In the genomic region with DNA sequence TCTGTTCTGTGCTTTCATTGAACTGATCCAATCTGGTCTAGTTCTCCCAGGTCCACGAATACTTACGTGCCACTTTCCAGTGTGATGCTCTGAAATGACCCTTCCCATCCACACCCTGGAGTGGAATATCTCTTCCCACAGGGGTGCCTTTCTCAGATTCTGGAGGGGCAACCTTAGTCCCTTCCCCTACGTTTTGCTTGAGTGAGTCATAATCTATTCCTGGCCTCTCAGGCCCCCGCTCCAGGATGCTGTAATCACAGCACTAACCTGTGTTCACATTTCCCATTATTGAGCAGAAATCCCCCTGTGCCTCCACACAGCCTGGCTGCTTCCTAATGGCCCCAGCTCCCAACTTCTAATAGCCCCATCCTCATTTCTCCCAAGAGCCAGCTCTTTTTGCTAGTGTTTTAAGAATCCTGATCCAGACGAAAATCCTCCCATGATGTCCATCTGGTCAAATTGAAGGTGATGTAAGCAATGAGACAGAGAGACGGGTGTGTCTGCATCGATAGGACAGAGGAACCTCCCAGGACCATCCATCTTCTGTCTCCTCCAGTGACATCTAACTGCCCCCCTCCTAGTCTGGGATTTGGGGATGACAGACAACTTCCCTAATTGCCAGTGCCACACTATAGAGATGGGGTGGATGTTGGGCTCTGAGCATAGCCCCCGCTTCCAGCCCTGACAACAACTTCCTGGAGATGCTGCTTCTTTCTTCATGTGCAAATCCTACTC, we compare ENCODE assay signal across 22 cellular contexts.
DNase-seq lines count a peak whose midpoint lies in the region; ATAC-seq and TF ChIP-seq lines count a peak whose summit lies in the region.
"Had no signal": no experiment of that assay in that cellular context is flagged by ENCODE, and none has a peak within 500 bp of the region (broad histone marks: within the 10 kb centered on the region; RNA-seq: fewer than 3 reads in every experiment).

No MANE protein-coding gene starts in this region.

- H2AFZ ChIP-seq in hepatocyte: no peak overlapping the region
- H2AFZ ChIP-seq: GM23248 had no signal

- intact Hi-C loops in activated CD4-positive, alpha-beta T cell treated with anti-CD3 and anti-CD28 coated beads, Interleukin-2, amount 10 ng/mL, durations not matched to agents 24 days and 14 days (cut with micrococcal nuclease): loop anchor here (10.0 kb wide), 2 partner anchors 490 to 1060 kb away; no protein-coding TSS in a partner anchor

- H3K36me3 Mint-ChIP-seq in activated CD4-positive, alpha-beta T cell treated with anti-CD3 and anti-CD28 coated beads, Interleukin-2, amount 10 ng/mL, durations not matched to agents 24 days and 14 days (ENCODE audit: low read depth): no peaks in the 10 kb centered on the region
- H3K36me3 Mint-ChIP-seq in neural crest cell (ENCODE audit: low read depth): no peaks in the 10 kb centered on the region
- H3K36me3 Mint-ChIP-seq: CD14-positive monocyte; CD8-positive, alpha-beta memory T cell had no signal

- no peaks in the 10 kb centered on the region for H3K9me2 ChIP-seq in hepatocyte (replicated peaks; ENCODE audit: insufficient read depth)

- peaks cover 19% of the 10 kb centered on the region for H3K4me1 Mint-ChIP-seq in activated CD4-positive, alpha-beta T cell treated with anti-CD3 and anti-CD28 coated beads, Interleukin-2, amount 10 ng/mL, durations not matched to agents 24 days and 14 days
- peaks cover 20% of the 10 kb centered on the region for H3K4me1 Mint-ChIP-seq in neural crest cell

- H3K27me3 ChIP-seq in hepatocyte: no peaks in the 10 kb centered on the region
- H3K27me3 ChIP-seq: BE2C; BLaER1 treated with 17β-estradiol and CSF1 and Interleukin-3, amounts not matched to agents 10 nM and 100 nM had no signal

- H3K4me2 ChIP-seq in hepatocyte: no peak overlapping the region
- H3K4me2 ChIP-seq: BLaER1 treated with 17β-estradiol and CSF1 and Interleukin-3, amounts not matched to agents 10 nM and 100 nM had no signal

- H3K4me1 ChIP-seq in hepatocyte (ENCODE audit: insufficient read depth): peaks cover 33% of the 10 kb centered on the region
- H3K4me1 ChIP-seq: BE2C had no signal

- H3K27ac Mint-ChIP-seq in activated CD4-positive, alpha-beta T cell treated with anti-CD3 and anti-CD28 coated beads, Interleukin-2, amount 10 ng/mL, durations not matched to agents 24 days and 14 days: no peak overlapping the region
- peak overlapping the region; percentile 27 for H3K27ac Mint-ChIP-seq in neural crest cell (ENCODE audit: unreplicated experiment)
- H3K27ac Mint-ChIP-seq: CD14-positive monocyte; CD4-positive, alpha-beta T cell; CD8-positive, alpha-beta memory T cell; H9 had no signal

- peaks cover 13% of the 10 kb centered on the region for H3K27me3 Mint-ChIP-seq in activated CD4-positive, alpha-beta T cell treated with anti-CD3 and anti-CD28 coated beads, Interleukin-2, amount 10 ng/mL, durations not matched to agents 24 days and 14 days
- H3K27me3 Mint-ChIP-seq in neural crest cell (ENCODE audit: low read depth): no peaks in the 10 kb centered on the region
- H3K27me3 Mint-ChIP-seq: CD4-positive, alpha-beta T cell had no signal

- 81% methylated on average over 8 of the region's 8 CpGs for WGBS in hepatocyte (ENCODE audit: low lambda C conversion rate, missing lambda C conversion rate)

- H3K36me3 ChIP-seq in hepatocyte (replicated peaks; ENCODE audit: insufficient read depth, low read depth): no peaks in the 10 kb centered on the region
- H3K36me3 ChIP-seq: BE2C; BLaER1 treated with 17β-estradiol and CSF1 and Interleukin-3, amounts not matched to agents 10 nM and 100 nM had no signal

- peak; percentile 53 for DNase-seq in activated CD4-positive, alpha-beta T cell treated with anti-CD3 and anti-CD28 coated beads, Interleukin-2, amount 10 ng/mL, durations not matched to agents 24 days and 14 days
- no peak for DNase-seq in activated CD4-positive, alpha-beta T cell treated with anti-CD3 and anti-CD28 coated beads for 1 hour
- no peak for DNase-seq in hepatocyte (ENCODE audit: low spot score)
- no peak for DNase-seq in neural crest cell (ENCODE audit: low read depth, low spot score)
- DNase-seq in NK-92 (lab: John Stamatoyannopoulos, UW; ENCODE audit: unreplicated experiment): no peak
- DNase-seq in H4 (ENCODE audit: low spot score): no peak
- DNase-seq: AML-193; BE2C; CD4-positive, alpha-beta T cell; CD8-positive, alpha-beta memory T cell; DMS 273 treated with DMSO at 0.1 percent for 48 hours; DMS79; EL; GDM1; GM23248; H9 had no signal

- H3K4me3 ChIP-seq in hepatocyte: no peak overlapping the region
- H3K4me3 ChIP-seq: BLaER1 treated with 17β-estradiol and CSF1 and Interleukin-3, amounts not matched to agents 10 nM and 100 nM; GM12878; GM23248 had no signal

- H3K27ac ChIP-seq in hepatocyte: peak overlapping the region; percentile 79
- H3K27ac ChIP-seq: 22Rv1; BLaER1 treated with 17β-estradiol and CSF1 and Interleukin-3, amounts not matched to agents 10 nM and 100 nM; GM23248 had no signal

- no peak for ATAC-seq in HG02970 (IDR thresholded peaks at IDR 0.05; ENCODE audit: low FRiP score, unreplicated experiment)
- ATAC-seq: GM12878, HCT116 had no signal

- H3K9me3 ChIP-seq in hepatocyte (ENCODE audit: low read depth): no peaks in the 10 kb centered on the region
- H3K9me3 ChIP-seq: BE2C; BLaER1 treated with 17β-estradiol and CSF1 and Interleukin-3, amounts not matched to agents 10 nM and 100 nM had no signal

- H4K20me1 ChIP-seq in hepatocyte (ENCODE audit: insufficient read depth, poor library complexity, severe bottlenecking): no peaks in the 10 kb centered on the region
- H4K20me1 ChIP-seq: BLaER1 treated with 17β-estradiol and CSF1 and Interleukin-3, amounts not matched to agents 10 nM and 100 nM had no signal

- H3K79me2 ChIP-seq in hepatocyte: no peaks in the 10 kb centered on the region

- TF ChIP-seq CTCF in hepatocyte (IDR thresholded peaks at IDR 0.05; ENCODE audit: poor library complexity) (no peak), neural crest cell (conservative IDR thresholded peaks at IDR 0.05) (no peak)

- no peaks in the 10 kb centered on the region for H3K9me3 Mint-ChIP-seq in activated CD4-positive, alpha-beta T cell treated with anti-CD3 and anti-CD28 coated beads, Interleukin-2, amount 10 ng/mL, durations not matched to agents 24 days and 14 days
- H3K9me3 Mint-ChIP-seq in neural crest cell: no peaks in the 10 kb centered on the region
- H3K9me3 Mint-ChIP-seq: CD4-positive, alpha-beta T cell; CD8-positive, alpha-beta memory T cell; H9 had no signal

- no peak overlapping the region for H3K4me3 Mint-ChIP-seq in activated CD4-positive, alpha-beta T cell treated with anti-CD3 and anti-CD28 coated beads, Interleukin-2, amount 10 ng/mL, durations not matched to agents 24 days and 14 days
- no peak overlapping the region for H3K4me3 Mint-ChIP-seq in neural crest cell
- H3K4me3 Mint-ChIP-seq: CD14-positive monocyte; CD4-positive, alpha-beta T cell; CD8-positive, alpha-beta memory T cell; H9 had no signal
